In genomic region chr16:88782454-88783390, GRCh38 we compare ENCODE assay signal across 8 cellular contexts. TPM values are rescaled to one million over a fixed set of nuclear protein-coding genes. Genes with fewer than 3 reads are reported as not detected.
DNase-seq lines count a peak whose midpoint lies in the region; ATAC-seq and TF ChIP-seq lines count a peak whose summit lies in the region.

No MANE protein-coding gene starts in this region.

- 84 to 85% methylated on average over 10 to 13 of the region's 16 CpGs for WGBS in mesodermal cell (ENCODE audit: insufficient coverage in 2 of 2), 2 experiments

- CTCF ChIA-PET in GM10248 (lab: Yijun Ruan, JAX): interaction anchor here (1.1 to 7.8 kb wide), 12 partner anchors 10 to 158 kb away, joined by 3 to 80 read pairs (median 5); partner anchors contain the start of gene APRT

- H3K9me3 ChIP-seq in mesodermal cell (ENCODE audit: control insufficient read depth, low read length): no peaks in the 10 kb centered on the region

- no peaks in the 10 kb centered on the region for H3K36me3 ChIP-seq in brain microvascular endothelial cell (replicated peaks)
- H3K36me3 ChIP-seq in mesodermal cell (ENCODE audit: control insufficient read depth, insufficient read depth, low read length): no peaks in the 10 kb centered on the region

- H3K36me3 Mint-ChIP-seq in T-helper 1 cell treated with Interleukin-12 subunit alpha and Interleukin-12 subunit beta and Interleukin-4 antibody, amounts not matched to agents 30 μg/mL and 1 μg/mL, for 36 hours (ENCODE audit: low read depth): peaks cover 2% of the 10 kb centered on the region

- peak overlapping the region; percentile 87 for H3K27ac Mint-ChIP-seq in T-helper 1 cell treated with Interleukin-12 subunit alpha and Interleukin-12 subunit beta and Interleukin-4 antibody, amounts not matched to agents 30 μg/mL and 1 μg/mL, for 36 hours
- H3K27ac Mint-ChIP-seq in stimulated activated naive CD8-positive, alpha-beta T cell treated with anti-CD3 and anti-CD28 coated beads, Interleukin-15, amount 100 ng/mL, for 72 hours: peak overlapping the region; percentile 28

- H3K27me3 Mint-ChIP-seq in T-helper 1 cell treated with Interleukin-12 subunit alpha and Interleukin-12 subunit beta and Interleukin-4 antibody, amounts not matched to agents 30 μg/mL and 1 μg/mL, for 36 hours (ENCODE audit: low read depth): no peaks in the 10 kb centered on the region
- H3K27me3 Mint-ChIP-seq in stimulated activated naive CD8-positive, alpha-beta T cell treated with anti-CD3 and anti-CD28 coated beads, Interleukin-15, amount 100 ng/mL, for 72 hours: no peaks in the 10 kb centered on the region

- ATAC-seq in stimulated activated naive CD8-positive, alpha-beta T cell treated with anti-CD3 and anti-CD28 coated beads, Interleukin-15, amount 100 ng/mL, for 72 hours: peak; percentile 78
- ATAC-seq in GM21529 (IDR thresholded peaks at IDR 0.05; ENCODE audit: unreplicated experiment): no peak

- H3K27me3 ChIP-seq in brain microvascular endothelial cell (replicated peaks): no peaks in the 10 kb centered on the region

- in situ Hi-C loops in brain microvascular endothelial cell (cut with HindIII; ENCODE audit: low pct_ligation_motif_present, low sequenced_read_pairs): loop anchor here (10.0 kb wide), 1 partner anchor 98 kb away; the partner anchor contains the start of gene SNAI3

- DNase-seq in GM03348 (ENCODE audit: low spot score) (peak; percentile 90), brain microvascular endothelial cell (peak; percentile 47), D341Med (ENCODE audit: low spot score) (no peak), GM10248 (ENCODE audit: extremely low spot score) (no peak)
- DNase-seq in stimulated activated naive CD8-positive, alpha-beta T cell treated with anti-CD3 and anti-CD28 coated beads, Interleukin-15, amount 100 ng/mL, for 72 hours: peak in 1 of 2 donors; percentile 78

- peak overlapping the region; percentile 95 for H3K27ac ChIP-seq in brain microvascular endothelial cell
- peak overlapping the region; percentile 94 for H3K27ac ChIP-seq in mesodermal cell (ENCODE audit: low read depth, low read length, severe bottlenecking)

- peak overlapping the region; percentile 88 for H3K4me3 Mint-ChIP-seq in T-helper 1 cell treated with Interleukin-12 subunit alpha and Interleukin-12 subunit beta and Interleukin-4 antibody, amounts not matched to agents 30 μg/mL and 1 μg/mL, for 36 hours
- H3K4me3 Mint-ChIP-seq in stimulated activated naive CD8-positive, alpha-beta T cell treated with anti-CD3 and anti-CD28 coated beads, Interleukin-15, amount 100 ng/mL, for 72 hours: peak overlapping the region; percentile 66 to 67

- no peak for TF ChIP-seq CTCF in brain microvascular endothelial cell (IDR thresholded peaks at IDR 0.05; ENCODE audit: low read depth, low read length, missing control alignments)
- TF ChIP-seq CTCF in GM10248 (IDR thresholded peaks at IDR 0.05; ENCODE audit: control extremely low read depth, extremely low read depth, low read depth, missing control alignments): no peak

- POLR2A ChIA-PET in GM10248 (lab: Yijun Ruan, JAX): interaction anchor here (0.6 to 0.7 kb wide), 3 partner anchors 28 to 887 kb away, joined by 3 to 4 read pairs (median 3); no protein-coding TSS in a partner anchor

- no peaks in the 10 kb centered on the region for H3K9me3 Mint-ChIP-seq in T-helper 1 cell treated with Interleukin-12 subunit alpha and Interleukin-12 subunit beta and Interleukin-4 antibody, amounts not matched to agents 30 μg/mL and 1 μg/mL, for 36 hours
- H3K9me3 Mint-ChIP-seq in stimulated activated naive CD8-positive, alpha-beta T cell treated with anti-CD3 and anti-CD28 coated beads, Interleukin-15, amount 100 ng/mL, for 72 hours: no peaks in the 10 kb centered on the region

- H3K4me3 ChIP-seq in brain microvascular endothelial cell (ENCODE audit: low read depth, low read length): peak overlapping the region; percentile 65
- H3K4me3 ChIP-seq in mesodermal cell (ENCODE audit: extremely low read depth, insufficient read depth, low read length, poor library complexity, severe bottlenecking): peak overlapping the region; percentile 50

- peaks cover 38% of the 10 kb centered on the region for H3K4me1 Mint-ChIP-seq in T-helper 1 cell treated with Interleukin-12 subunit alpha and Interleukin-12 subunit beta and Interleukin-4 antibody, amounts not matched to agents 30 μg/mL and 1 μg/mL, for 36 hours (ENCODE audit: low read depth)
- peaks cover 66% of the 10 kb centered on the region for H3K4me1 Mint-ChIP-seq in stimulated activated naive CD8-positive, alpha-beta T cell treated with anti-CD3 and anti-CD28 coated beads, Interleukin-15, amount 100 ng/mL, for 72 hours

- H3K4me1 ChIP-seq in mesodermal cell (ENCODE audit: control insufficient read depth, insufficient read depth, low read length, poor library complexity, severe bottlenecking): peaks cover 51% of the 10 kb centered on the region

RNA-seq across cellular contexts. Expression of gene PIEZO1, which starts 2.3 kb away (rescaled TPM):
- polyA plus RNA-seq in mesodermal cell (2013, experiment 1 of 2): 99.8 TPM
- 78.4 TPM for polyA plus RNA-seq in mesodermal cell (2013, experiment 2 of 2)

RNA-seq across cellular contexts. Expression of gene CDT1, which starts 20.9 kb away (rescaled TPM):
- polyA plus RNA-seq in mesodermal cell (2013, experiment 1 of 2): 23.4 TPM
- polyA plus RNA-seq in mesodermal cell (2013, experiment 2 of 2): 24.0 TPM

RNA-seq across cellular contexts. Expression of gene APRT, which starts 29.0 kb away (rescaled TPM):
- 112 TPM for polyA plus RNA-seq in mesodermal cell (2013, experiment 1 of 2)
- polyA plus RNA-seq in mesodermal cell (2013, experiment 2 of 2): 94.0 TPM

Comparison
In these comparisons a context has a peak if more than half of its experiments do, and no peak if none do; other contexts are left out.
1. DNase-seq: peak in GM03348 (single experiment) and brain microvascular endothelial cell (single experiment); none in D341Med (single experiment) and GM10248 (single experiment).